ENCODE assay signal across 1 cellular context in the genomic region with DNA sequence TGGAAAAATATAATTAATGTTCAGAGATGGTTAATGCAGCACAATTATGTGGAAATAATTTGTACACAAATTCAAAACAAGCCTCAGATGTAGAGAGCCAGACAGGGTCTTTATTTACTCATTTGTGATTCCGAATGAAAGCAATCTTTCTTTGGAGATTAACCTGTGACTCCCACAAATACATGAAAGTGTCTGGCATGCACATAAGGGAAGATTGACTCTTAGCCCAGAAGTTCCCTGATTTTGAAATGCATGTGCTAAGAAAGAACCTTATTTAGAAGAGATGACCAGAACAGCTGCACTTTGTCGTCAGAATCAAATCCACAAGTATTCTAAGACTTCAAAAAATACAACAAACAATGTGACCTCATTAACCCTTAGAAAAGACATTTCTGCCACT.
TF ChIP-seq lines count a peak whose summit lies in the region.

No MANE protein-coding gene starts in this region.

TF ChIP-seq in GM23338, 12 proteins besides CTCF, POLR2A, EP300 and RAD21 (continued from another document):
- TF ChIP-seq, protein P1, sequence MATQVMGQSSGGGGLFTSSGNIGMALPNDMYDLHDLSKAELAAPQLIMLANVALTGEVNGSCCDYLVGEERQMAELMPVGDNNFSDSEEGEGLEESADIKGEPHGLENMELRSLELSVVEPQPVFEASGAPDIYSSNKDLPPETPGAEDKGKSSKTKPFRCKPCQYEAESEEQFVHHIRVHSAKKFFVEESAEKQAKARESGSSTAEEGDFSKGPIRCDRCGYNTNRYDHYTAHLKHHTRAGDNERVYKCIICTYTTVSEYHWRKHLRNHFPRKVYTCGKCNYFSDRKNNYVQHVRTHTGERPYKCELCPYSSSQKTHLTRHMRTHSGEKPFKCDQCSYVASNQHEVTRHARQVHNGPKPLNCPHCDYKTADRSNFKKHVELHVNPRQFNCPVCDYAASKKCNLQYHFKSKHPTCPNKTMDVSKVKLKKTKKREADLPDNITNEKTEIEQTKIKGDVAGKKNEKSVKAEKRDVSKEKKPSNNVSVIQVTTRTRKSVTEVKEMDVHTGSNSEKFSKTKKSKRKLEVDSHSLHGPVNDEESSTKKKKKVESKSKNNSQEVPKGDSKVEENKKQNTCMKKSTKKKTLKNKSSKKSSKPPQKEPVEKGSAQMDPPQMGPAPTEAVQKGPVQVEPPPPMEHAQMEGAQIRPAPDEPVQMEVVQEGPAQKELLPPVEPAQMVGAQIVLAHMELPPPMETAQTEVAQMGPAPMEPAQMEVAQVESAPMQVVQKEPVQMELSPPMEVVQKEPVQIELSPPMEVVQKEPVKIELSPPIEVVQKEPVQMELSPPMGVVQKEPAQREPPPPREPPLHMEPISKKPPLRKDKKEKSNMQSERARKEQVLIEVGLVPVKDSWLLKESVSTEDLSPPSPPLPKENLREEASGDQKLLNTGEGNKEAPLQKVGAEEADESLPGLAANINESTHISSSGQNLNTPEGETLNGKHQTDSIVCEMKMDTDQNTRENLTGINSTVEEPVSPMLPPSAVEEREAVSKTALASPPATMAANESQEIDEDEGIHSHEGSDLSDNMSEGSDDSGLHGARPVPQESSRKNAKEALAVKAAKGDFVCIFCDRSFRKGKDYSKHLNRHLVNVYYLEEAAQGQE (IDR thresholded peaks at IDR 0.05; ENCODE audit: unreplicated experiment), result no peak
- TF ChIP-seq CREB1 (CRISPR knock-in tag; IDR thresholded peaks at IDR 0.05; ENCODE audit: low read depth) (no peak), EZH2 (IDR thresholded peaks at IDR 0.05; ENCODE audit: low read depth, unreplicated experiment) (no peak), STAT1 (IDR thresholded peaks at IDR 0.05; ENCODE audit: unreplicated experiment) (no peak), ZNF114 (CRISPR knock-in tag; IDR thresholded peaks at IDR 0.05) (no peak), POLR2AphosphoS5 (IDR thresholded peaks at IDR 0.05; ENCODE audit: low read depth) (no peak), EZH2phosphoT487 (IDR thresholded peaks at IDR 0.05; ENCODE audit: unreplicated experiment) (no peak), NANOG (IDR thresholded peaks at IDR 0.05; ENCODE audit: borderline replicate concordance) (no peak), ZNF331 (CRISPR knock-in tag; IDR thresholded peaks at IDR 0.05; ENCODE audit: low read depth) (no peak)
- TF ChIP-seq, protein P2, sequence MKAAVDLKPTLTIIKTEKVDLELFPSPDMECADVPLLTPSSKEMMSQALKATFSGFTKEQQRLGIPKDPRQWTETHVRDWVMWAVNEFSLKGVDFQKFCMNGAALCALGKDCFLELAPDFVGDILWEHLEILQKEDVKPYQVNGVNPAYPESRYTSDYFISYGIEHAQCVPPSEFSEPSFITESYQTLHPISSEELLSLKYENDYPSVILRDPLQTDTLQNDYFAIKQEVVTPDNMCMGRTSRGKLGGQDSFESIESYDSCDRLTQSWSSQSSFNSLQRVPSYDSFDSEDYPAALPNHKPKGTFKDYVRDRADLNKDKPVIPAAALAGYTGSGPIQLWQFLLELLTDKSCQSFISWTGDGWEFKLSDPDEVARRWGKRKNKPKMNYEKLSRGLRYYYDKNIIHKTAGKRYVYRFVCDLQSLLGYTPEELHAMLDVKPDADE (IDR thresholded peaks at IDR 0.05), result no peak
